7 cellular contexts compared by ENCODE assay signal in the genomic region with DNA sequence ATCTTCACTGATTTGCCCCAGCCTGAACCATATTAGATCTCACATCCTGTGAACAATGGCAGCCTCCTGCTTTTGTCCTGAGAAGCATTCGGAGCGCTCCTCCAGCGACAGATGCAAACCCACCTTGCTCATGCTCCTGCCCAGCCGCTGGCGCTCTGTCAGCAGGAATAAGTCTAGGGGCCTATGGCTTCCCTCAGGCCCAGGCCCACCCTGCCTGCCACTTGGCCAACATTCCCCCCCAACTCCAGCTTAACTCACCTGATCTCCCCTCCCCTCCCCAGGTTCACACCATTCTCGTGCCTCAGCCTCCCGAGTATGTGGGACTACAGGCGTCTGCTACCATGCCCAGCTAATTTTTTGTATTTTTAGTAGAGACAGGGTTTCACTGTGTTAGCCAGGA.
DNase-seq lines count a peak whose midpoint lies in the region; ATAC-seq and TF ChIP-seq lines count a peak whose summit lies in the region.
"Not testable (repeated sequence)": the region's sequence is repeated elsewhere in the genome, so short reads cannot be mapped to it uniquely, and the experiment has no call there.

No MANE protein-coding gene starts in this region.

- H3K36me3 ChIP-seq in lung (ENCODE audit: control insufficient read depth in 2 of 2, insufficient read depth in 2 of 2, low read length in 2 of 2); spleen: not testable (repeated sequence)

- DNase-seq in D341Med (ENCODE audit: low spot score) (peak; percentile 28), ecto neural progenitor cell (ENCODE audit: low spot score) (peak; percentile 29), Right ventricle myocardium inferior (ENCODE audit: missing footprints) (peak; percentile 84), islet precursor cell (peak; percentile 33), lung (ENCODE audit: low spot score) (peak; percentile 31), spleen (peak; percentile 82)
- DNase-seq in natural killer cell treated with Interleukin-12 subunit alpha and Interleukin-12 subunit beta and Interleukin-15 and Interleukin-18, amount 100 ng/mL, for 72 hours (ENCODE audit: low spot score) = not testable (repeated sequence)

- not testable (repeated sequence) for TF ChIP-seq POLR2A in spleen (IDR thresholded peaks at IDR 0.05)

- H3K9me3 ChIP-seq in lung (ENCODE audit: control insufficient read depth in 2 of 2, insufficient read depth in 1 of 2, low read length in 1 of 2) = peaks cover 0 to 31% of the 10 kb centered on the region in 2 donors
- peaks cover 9 to 85% (median 80%) of the 10 kb centered on the region in 8 donors for H3K9me3 ChIP-seq in spleen

- not testable (repeated sequence) for H3K4me3 Mint-ChIP-seq in natural killer cell treated with Interleukin-12 subunit alpha and Interleukin-12 subunit beta and Interleukin-15 and Interleukin-18, amount 100 ng/mL, for 72 hours

- not testable (repeated sequence) for ATAC-seq in Right ventricle myocardium inferior; lung (ENCODE audit: insufficient read depth, low FRiP score)
- ATAC-seq in natural killer cell treated with Interleukin-12 subunit alpha and Interleukin-12 subunit beta and Interleukin-15 and Interleukin-18, amount 100 ng/mL, for 72 hours = peak; percentile 13 to 25

- H3K27ac ChIP-seq in lung (ENCODE audit: low read depth in 1 of 2, low read length in 1 of 2); spleen: not testable (repeated sequence)

- H3K4me1 Mint-ChIP-seq in natural killer cell treated with Interleukin-12 subunit alpha and Interleukin-12 subunit beta and Interleukin-15 and Interleukin-18, amount 100 ng/mL, for 72 hours (ENCODE audit: low read depth in 2 of 2) = not testable (repeated sequence)

- not testable (repeated sequence) for H3K27me3 ChIP-seq in lung (ENCODE audit: control insufficient read depth, insufficient read depth); spleen (replicated peaks in 1 of 7)

- not testable (repeated sequence) for H3K27ac Mint-ChIP-seq in natural killer cell treated with Interleukin-12 subunit alpha and Interleukin-12 subunit beta and Interleukin-15 and Interleukin-18, amount 100 ng/mL, for 72 hours

- not testable (repeated sequence) for H3K9me3 Mint-ChIP-seq in natural killer cell treated with Interleukin-12 subunit alpha and Interleukin-12 subunit beta and Interleukin-15 and Interleukin-18, amount 100 ng/mL, for 72 hours

- H3K4me1 ChIP-seq in lung (ENCODE audit: control insufficient read depth in 2 of 2, insufficient read depth in 2 of 2, low read length in 2 of 2); spleen: not testable (repeated sequence)

- intact Hi-C loops in Right ventricle myocardium inferior (cut with DNase I); spleen (cut with DNase I; ENCODE audit: low total_unique reads): not testable (repeated sequence)

- H3K27me3 Mint-ChIP-seq in natural killer cell treated with Interleukin-12 subunit alpha and Interleukin-12 subunit beta and Interleukin-15 and Interleukin-18, amount 100 ng/mL, for 72 hours = not testable (repeated sequence)

- H3K4me3 ChIP-seq in lung, spleen: not testable (repeated sequence)

- not testable (repeated sequence) for TF ChIP-seq CTCF in lung (IDR thresholded peaks at IDR 0.05; ENCODE audit: control extremely low read depth, extremely low read depth); spleen (IDR thresholded peaks at IDR 0.05 in 8 of 11, conservative IDR thresholded peaks at IDR 0.05 in 3 of 11)

- H3K36me3 Mint-ChIP-seq in natural killer cell treated with Interleukin-12 subunit alpha and Interleukin-12 subunit beta and Interleukin-15 and Interleukin-18, amount 100 ng/mL, for 72 hours = peaks cover 32% of the 10 kb centered on the region

- 82 to 84% methylated on average over 8 of the region's 8 CpGs for WGBS in lung, 2 donors
- 81 to 88% (median 83%) methylated on average over 8 of the region's 8 CpGs for WGBS in spleen, 5 donors
